1 cellular context compared by ENCODE assay signal in the genomic region with DNA sequence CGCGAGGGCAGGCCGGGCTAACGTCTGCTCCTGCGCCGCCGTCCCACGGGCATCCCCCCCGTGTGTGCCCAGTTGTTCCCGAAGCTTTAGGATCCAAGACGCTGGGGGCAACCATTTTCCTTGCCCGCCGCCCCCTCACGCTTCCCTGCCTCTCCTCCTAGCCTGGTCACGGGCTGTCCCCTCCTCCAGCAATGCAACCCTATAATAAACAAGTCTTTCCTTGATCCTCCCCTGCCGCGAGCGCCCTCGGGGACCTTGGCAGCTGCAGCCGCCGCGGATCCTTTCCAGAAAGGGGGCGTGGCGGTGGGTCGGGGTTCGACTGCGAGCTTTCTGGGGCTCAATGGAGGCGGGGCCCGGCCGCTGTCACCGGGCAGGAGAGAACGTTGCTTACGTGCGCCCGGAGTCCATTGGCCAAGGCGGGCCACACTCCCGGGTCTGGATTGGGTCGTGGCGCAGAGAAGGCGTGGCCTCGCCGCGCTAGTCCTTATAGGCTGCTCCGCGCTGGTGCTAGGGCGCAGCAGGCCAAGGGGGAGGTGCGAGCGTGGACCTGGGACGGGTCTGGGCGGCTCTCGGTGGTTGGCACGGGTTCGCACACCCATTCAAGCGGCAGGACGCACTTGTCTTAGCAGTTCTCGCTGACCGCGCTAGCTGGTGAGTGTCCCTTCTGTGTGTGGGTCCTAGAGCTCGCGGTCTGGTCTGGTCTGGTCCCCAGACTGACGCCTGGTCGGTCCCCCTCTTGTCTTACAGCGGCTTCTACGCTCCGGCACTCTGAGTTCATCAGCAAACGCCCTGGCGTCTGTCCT.
A peak's percentile ranks its signal among the peaks of the same experiment; 100 is the strongest.
TF ChIP-seq lines count a peak whose summit lies in the region.

A gene with protein sequence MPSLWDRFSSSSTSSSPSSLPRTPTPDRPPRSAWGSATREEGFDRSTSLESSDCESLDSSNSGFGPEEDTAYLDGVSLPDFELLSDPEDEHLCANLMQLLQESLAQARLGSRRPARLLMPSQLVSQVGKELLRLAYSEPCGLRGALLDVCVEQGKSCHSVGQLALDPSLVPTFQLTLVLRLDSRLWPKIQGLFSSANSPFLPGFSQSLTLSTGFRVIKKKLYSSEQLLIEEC (plus strand): TSS at position 515 of the 803 bp plus-strand sequence. CDS start 293 bp downstream, outside the sequence.

TF ChIP-seq in K562, 482 proteins besides CTCF, POLR2A, EP300 and RAD21 (continued from another document and continues in another):
- TF ChIP-seq NKRF (IDR thresholded peaks at IDR 0.05; ENCODE audit: borderline replicate concordance) (peak; percentile 15; the same call in 1 of the 2 replicates), ZNF79 (CRISPR knock-in tag; IDR thresholded peaks at IDR 0.05; ENCODE audit: low read depth) (no peak), EZH2 (IDR thresholded peaks at IDR 0.05; ENCODE audit: borderline replicate concordance, low read depth, low read length) (no peak), ESRRA (IDR thresholded peaks at IDR 0.05; ENCODE audit: borderline replicate concordance, low read depth) (no peak), SLC30A9 (CRISPR knock-in tag; IDR thresholded peaks at IDR 0.05) (no peak), ELF4 (CRISPR knock-in tag; IDR thresholded peaks at IDR 0.05) (peak; percentile 94), DMBX1 (CRISPR knock-in tag; IDR thresholded peaks at IDR 0.05; ENCODE audit: borderline replicate concordance) (peak; percentile 75; the same call in 1 of the 2 replicates), CCAR2 (IDR thresholded peaks at IDR 0.05; ENCODE audit: low read depth, low read length) (no peak), ZNF121 (CRISPR knock-in tag; conservative IDR thresholded peaks at IDR 0.05) (no peak), HIVEP1 (CRISPR knock-in tag; IDR thresholded peaks at IDR 0.05) (peak; percentile 82; the same call in 1 of the 2 replicates), SMAD2 (IDR thresholded peaks at IDR 0.05; ENCODE audit: low read depth, low read length) (no peak), CCNT2 (IDR thresholded peaks at IDR 0.05; ENCODE audit: borderline replicate concordance, extremely low read depth, insufficient read length, low read depth, low read length) (peak; percentile 89), CBX8 (IDR thresholded peaks at IDR 0.05; ENCODE audit: borderline replicate concordance, extremely low read depth, low read depth, low read length, poor library complexity, severe bottlenecking) (no peak), SMARCB1 (IDR thresholded peaks at IDR 0.05; ENCODE audit: insufficient read length, low read depth) (no peak), RFX5 (IDR thresholded peaks at IDR 0.05; ENCODE audit: low read depth, low read length) (peak; percentile 92), PHF8 (IDR thresholded peaks at IDR 0.05; ENCODE audit: borderline replicate concordance, low read length) (peak; percentile 82; the same call in 1 of the 2 replicates), ZC3H4 (CRISPR knock-in tag; IDR thresholded peaks at IDR 0.05; ENCODE audit: borderline replicate concordance) (no peak), PCBP1 (IDR thresholded peaks at IDR 0.05; ENCODE audit: low read depth, low read length, poor library complexity, severe bottlenecking) (peak; percentile 94), ZNF780A (CRISPR knock-in tag; IDR thresholded peaks at IDR 0.05) (peak; percentile 82), RBM14 (IDR thresholded peaks at IDR 0.05; ENCODE audit: borderline replicate concordance, insufficient read depth, low read depth, low read length) (no peak), PHTF2 (CRISPR knock-in tag; IDR thresholded peaks at IDR 0.05) (peak; percentile 97), CHD7 (IDR thresholded peaks at IDR 0.05; ENCODE audit: low read depth, low read length) (no peak), SMAD3 (CRISPR knock-in tag; conservative IDR thresholded peaks at IDR 0.05) (peak; percentile 94), ZNF445 (CRISPR knock-in tag; IDR thresholded peaks at IDR 0.05; ENCODE audit: low read depth) (no peak), SETDB1 (IDR thresholded peaks at IDR 0.05; ENCODE audit: low read length) (no peak), TCFL5 (CRISPR knock-in tag; conservative IDR thresholded peaks at IDR 0.05) (0 out of 2 replicates have a peak, but pooled peaks have one; percentile 36), CEBPB (tag; IDR thresholded peaks at IDR 0.05) (no peak), TAF1 (IDR thresholded peaks at IDR 0.05; ENCODE audit: control insufficient read depth, extremely low read depth, insufficient read depth, low read length, severe bottlenecking) (peak; percentile 91), SP2 (IDR thresholded peaks at IDR 0.05; ENCODE audit: extremely low read depth, low read depth, low read length, poor library complexity, severe bottlenecking) (peak; percentile 30), SNRNP70 (optimal IDR thresholded peaks at IDR 0.05; ENCODE audit: low read depth, low read length) (no peak), ERF (CRISPR knock-in tag; IDR thresholded peaks at IDR 0.05) (peak; percentile 29; the same call in 1 of the 2 replicates), JUN (IDR thresholded peaks at IDR 0.05; ENCODE audit: borderline replicate concordance, low read depth, low read length) (0 out of 2 replicates have a peak, but pooled peaks have one; percentile 32), JUN (CRISPR knock-in tag; IDR thresholded peaks at IDR 0.05; ENCODE audit: borderline replicate concordance) (no peak), IRF9 (tag; IDR thresholded peaks at IDR 0.05) (peak; percentile 56; the same call in 1 of the 2 replicates)
- TF ChIP-seq, protein P1, sequence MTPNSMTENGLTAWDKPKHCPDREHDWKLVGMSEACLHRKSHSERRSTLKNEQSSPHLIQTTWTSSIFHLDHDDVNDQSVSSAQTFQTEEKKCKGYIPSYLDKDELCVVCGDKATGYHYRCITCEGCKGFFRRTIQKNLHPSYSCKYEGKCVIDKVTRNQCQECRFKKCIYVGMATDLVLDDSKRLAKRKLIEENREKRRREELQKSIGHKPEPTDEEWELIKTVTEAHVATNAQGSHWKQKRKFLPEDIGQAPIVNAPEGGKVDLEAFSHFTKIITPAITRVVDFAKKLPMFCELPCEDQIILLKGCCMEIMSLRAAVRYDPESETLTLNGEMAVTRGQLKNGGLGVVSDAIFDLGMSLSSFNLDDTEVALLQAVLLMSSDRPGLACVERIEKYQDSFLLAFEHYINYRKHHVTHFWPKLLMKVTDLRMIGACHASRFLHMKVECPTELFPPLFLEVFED (CRISPR knock-in tag; conservative IDR thresholded peaks at IDR 0.05): peak; percentile 98
- TF ChIP-seq, protein P2, sequence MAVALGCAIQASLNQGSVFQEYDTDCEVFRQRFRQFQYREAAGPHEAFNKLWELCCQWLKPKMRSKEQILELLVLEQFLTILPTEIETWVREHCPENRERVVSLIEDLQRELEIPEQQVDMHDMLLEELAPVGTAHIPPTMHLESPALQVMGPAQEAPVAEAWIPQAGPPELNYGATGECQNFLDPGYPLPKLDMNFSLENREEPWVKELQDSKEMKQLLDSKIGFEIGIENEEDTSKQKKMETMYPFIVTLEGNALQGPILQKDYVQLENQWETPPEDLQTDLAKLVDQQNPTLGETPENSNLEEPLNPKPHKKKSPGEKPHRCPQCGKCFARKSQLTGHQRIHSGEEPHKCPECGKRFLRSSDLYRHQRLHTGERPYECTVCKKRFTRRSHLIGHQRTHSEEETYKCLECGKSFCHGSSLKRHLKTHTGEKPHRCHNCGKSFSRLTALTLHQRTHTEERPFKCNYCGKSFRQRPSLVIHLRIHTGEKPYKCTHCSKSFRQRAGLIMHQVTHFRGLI (CRISPR knock-in tag; IDR thresholded peaks at IDR 0.05): no peak
- TF ChIP-seq, protein P3, sequence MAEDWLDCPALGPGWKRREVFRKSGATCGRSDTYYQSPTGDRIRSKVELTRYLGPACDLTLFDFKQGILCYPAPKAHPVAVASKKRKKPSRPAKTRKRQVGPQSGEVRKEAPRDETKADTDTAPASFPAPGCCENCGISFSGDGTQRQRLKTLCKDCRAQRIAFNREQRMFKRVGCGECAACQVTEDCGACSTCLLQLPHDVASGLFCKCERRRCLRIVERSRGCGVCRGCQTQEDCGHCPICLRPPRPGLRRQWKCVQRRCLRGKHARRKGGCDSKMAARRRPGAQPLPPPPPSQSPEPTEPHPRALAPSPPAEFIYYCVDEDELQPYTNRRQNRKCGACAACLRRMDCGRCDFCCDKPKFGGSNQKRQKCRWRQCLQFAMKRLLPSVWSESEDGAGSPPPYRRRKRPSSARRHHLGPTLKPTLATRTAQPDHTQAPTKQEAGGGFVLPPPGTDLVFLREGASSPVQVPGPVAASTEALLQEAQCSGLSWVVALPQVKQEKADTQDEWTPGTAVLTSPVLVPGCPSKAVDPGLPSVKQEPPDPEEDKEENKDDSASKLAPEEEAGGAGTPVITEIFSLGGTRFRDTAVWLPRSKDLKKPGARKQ (CRISPR knock-in tag; IDR thresholded peaks at IDR 0.05): no peak
